28 cellular contexts compared by ENCODE assay signal in the genomic region with DNA sequence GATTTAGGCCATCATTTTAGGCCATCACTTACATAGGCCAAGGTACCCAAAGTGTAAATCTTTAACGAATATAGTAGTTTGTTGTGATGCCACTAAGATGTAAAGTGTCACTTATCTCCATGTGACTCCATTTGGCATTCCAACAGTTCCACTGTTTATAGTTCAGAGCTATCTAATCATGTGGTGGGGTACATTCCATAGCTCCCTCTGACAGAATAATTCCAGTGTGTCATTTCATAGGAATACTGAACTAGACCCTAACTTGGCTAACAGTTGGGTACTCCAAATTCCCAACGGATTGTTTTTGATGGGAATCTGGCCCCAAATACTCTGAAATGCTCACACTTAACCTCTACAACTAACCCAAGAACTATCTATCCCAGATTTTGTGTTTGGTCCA.
DNase-seq lines count a peak whose midpoint lies in the region; ATAC-seq and TF ChIP-seq lines count a peak whose summit lies in the region.
"Had no signal": no experiment of that assay in that cellular context is flagged by ENCODE, and none has a peak within 500 bp of the region (broad histone marks: within the 10 kb centered on the region; RNA-seq: fewer than 3 reads in every experiment).

No MANE protein-coding gene starts in this region.

- no peaks in the 10 kb centered on the region for H4K20me1 ChIP-seq in IMR-90 (ENCODE audit: insufficient read depth, low read length)

- H4K91ac ChIP-seq in IMR-90 (ENCODE audit: insufficient read depth, low read depth, low read length) (peak overlapping the region; percentile 95), mesenchymal stem cell (ENCODE audit: low read length) (no peak overlapping the region)

- no peak overlapping the region for H2AK9ac ChIP-seq in IMR-90 (replicated peaks; ENCODE audit: low read depth, low read length, poor library complexity)

- peak overlapping the region; percentile 94 for H3K4ac ChIP-seq in IMR-90 (ENCODE audit: low read depth, low read length)
- no peak overlapping the region for H3K4ac ChIP-seq in mesenchymal stem cell (ENCODE audit: low read depth in 1 of 2, low read length in 2 of 2)

- peak overlapping the region; percentile 93; the same call in 1 of the 2 replicates for H2AK5ac ChIP-seq in IMR-90 (ENCODE audit: low read depth, low read length)
- H2AK5ac ChIP-seq in mesenchymal stem cell (ENCODE audit: low read length, severe bottlenecking): no peak overlapping the region

- H3K36me3 Mint-ChIP-seq in chondrocyte (ENCODE audit: low read depth): no peaks in the 10 kb centered on the region
- no peaks in the 10 kb centered on the region for H3K36me3 Mint-ChIP-seq in T-cell
- H3K36me3 Mint-ChIP-seq: activated naive CD4-positive, alpha-beta T cell treated with anti-CD3 and anti-CD28 coated beads, Interleukin-2, amount 50 U/mL, for 24 hours; naive thymus-derived CD8-positive, alpha-beta T cell had no signal

- H3K9ac ChIP-seq in IMR-90 (ENCODE audit: low read depth, low read length): peak overlapping the region; percentile 71; the same call in 1 of the 2 replicates
- H3K9ac ChIP-seq in mesenchymal stem cell (ENCODE audit: low read length): no peak overlapping the region

- H3K4me2 ChIP-seq in IMR-90 (ENCODE audit: low read depth, low read length) (no peak overlapping the region; the same call in 1 of the 2 replicates), mesenchymal stem cell (ENCODE audit: low read length, poor library complexity, severe bottlenecking) (no peak overlapping the region)

- H3K56ac ChIP-seq in IMR-90 (ENCODE audit: extremely low read depth, insufficient read depth, low read length): peak overlapping the region; percentile 96

- dilution Hi-C loops in IMR-90 (cut with HindIII; ENCODE audit: low sequenced_read_pairs, unreplicated experiment): no loop called here

- H3K79me1 ChIP-seq in IMR-90 (ENCODE audit: low read depth in 1 of 2, low read length in 2 of 2) (0 out of 4 replicates have a peak, but pooled peaks cover 4 to 6% of the 10 kb centered on the region in 2 experiments), mesenchymal stem cell (replicated peaks; ENCODE audit: low read length, poor library complexity, severe bottlenecking) (no peaks in the 10 kb centered on the region)

- H3K9me3 ChIP-seq in IMR-90 (ENCODE audit: control insufficient read depth, insufficient read depth, low read length) (peaks cover 2% of the 10 kb centered on the region; the same call in 1 of the 2 replicates), mesenchymal stem cell (ENCODE audit: control insufficient read depth, low read length) (no peaks in the 10 kb centered on the region)
- H3K9me3 ChIP-seq: psoas muscle had no signal

- CTCF ChIA-PET in IMR-90 (lab: Yijun Ruan, JAX) (no interaction called here), T-cell (lab: Charles Lee) (no interaction called here)

- no TSS peak for BruUV-seq in IMR-90 (replicated peaks; lab: Mats Ljungman, UMichigan)

- in situ Hi-C loops in IMR-90 (cut with MboI; ENCODE audit: low sequenced_read_pairs): no loop called here

- H3K27ac Mint-ChIP-seq in chondrocyte (ENCODE audit: unreplicated experiment) (peak overlapping the region; percentile 36), T-cell (no peak overlapping the region)
- H3K27ac Mint-ChIP-seq: activated CD4-positive, alpha-beta T cell treated with anti-CD3 and anti-CD28 coated beads, Interleukin-2, amount 10 ng/mL, durations not matched to agents 24 days and 14 days; activated naive CD4-positive, alpha-beta T cell treated with anti-CD3 and anti-CD28 coated beads, Interleukin-2, amount 50 U/mL, for 24 hours; CD4-positive, alpha-beta T cell; naive thymus-derived CD8-positive, alpha-beta T cell had no signal

- no peak for TF ChIP-seq CTCF in IMR-90 (conservative IDR thresholded peaks at IDR 0.05; ENCODE audit: low read depth, low read length)
- no peak for TF ChIP-seq CTCF in chondrocyte (IDR thresholded peaks at IDR 0.05)

- intact Hi-C loops in IMR-90 (cut with micrococcal nuclease): no loop called here

- H2BK15ac ChIP-seq in IMR-90 (ENCODE audit: low read depth, low read length) (peak overlapping the region; percentile 73; the same call in 2 of the 3 replicates), mesenchymal stem cell (ENCODE audit: low read depth, poor library complexity, severe bottlenecking) (no peak overlapping the region)

- H3K27ac ChIP-seq in ACC112 (ENCODE audit: low read depth, low read length) (peak overlapping the region; percentile 8; the same call in 1 of the 2 replicates), IMR-90 (ENCODE audit: insufficient read depth, low read length) (peak overlapping the region; percentile 91), mesenchymal stem cell (ENCODE audit: low read length, poor library complexity, severe bottlenecking) (no peak overlapping the region)
- H3K27ac ChIP-seq: epithelial cell of prostate, psoas muscle had no signal

- peak; percentile 44 for ATAC-seq in IMR-90 (ENCODE audit: low read depth)
- ATAC-seq in GM19467 (IDR thresholded peaks at IDR 0.05; ENCODE audit: unreplicated experiment): no peak
- no peak for ATAC-seq in T-cell (replicated peaks in 1 of 4)
- ATAC-seq in HG03039 (IDR thresholded peaks at IDR 0.05; ENCODE audit: unreplicated experiment): no peak
- ATAC-seq: naive thymus-derived CD8-positive, alpha-beta T cell; psoas muscle had no signal

- no peak overlapping the region for H2BK12ac ChIP-seq in mesenchymal stem cell (ENCODE audit: low read length in 2 of 2)

- H4K5ac ChIP-seq in IMR-90 (ENCODE audit: low read depth, low read length): peak overlapping the region; percentile 96; the same call in 1 of the 2 replicates

- no peak overlapping the region for H2AFZ ChIP-seq in ACC112 (ENCODE audit: low read length, unreplicated experiment)
- H2AFZ ChIP-seq in IMR-90 (replicated peaks; ENCODE audit: low read length, poor library complexity): no peak overlapping the region
- no peak overlapping the region for H2AFZ ChIP-seq in mesenchymal stem cell (ENCODE audit: low read depth, low read length)

- no peak for TF ChIP-seq RAD21 in IMR-90 (IDR thresholded peaks at IDR 0.05; ENCODE audit: low read length)

- H3K27me3 Mint-ChIP-seq in chondrocyte (ENCODE audit: low read depth) (no peaks in the 10 kb centered on the region), T-cell (peaks cover 2 to 13% of the 10 kb centered on the region in 2 donors)
- H3K27me3 Mint-ChIP-seq: activated naive CD4-positive, alpha-beta T cell treated with anti-CD3 and anti-CD28 coated beads, Interleukin-2, amount 50 U/mL, for 24 hours had no signal

- H4K8ac ChIP-seq in IMR-90 (ENCODE audit: low read depth in 2 of 2, low read length in 2 of 2): peak overlapping the region; percentile 87 to 89
- H4K8ac ChIP-seq in mesenchymal stem cell (ENCODE audit: low read length): no peak overlapping the region

- peaks cover 41% of the 10 kb centered on the region for H3K4me1 ChIP-seq in ACC112 (ENCODE audit: control insufficient read depth, insufficient read depth, low read length, unreplicated experiment)
- peaks cover 22% of the 10 kb centered on the region for H3K4me1 ChIP-seq in IMR-90 (ENCODE audit: control insufficient read depth, insufficient read depth, low read length)
- H3K4me1 ChIP-seq in mesenchymal stem cell (ENCODE audit: control insufficient read depth, insufficient read depth, low read depth, low read length): no peaks in the 10 kb centered on the region
- H3K4me1 ChIP-seq: psoas muscle had no signal

- H3K9me3 Mint-ChIP-seq in chondrocyte (ENCODE audit: low read depth): no peaks in the 10 kb centered on the region
- no peaks in the 10 kb centered on the region for H3K9me3 Mint-ChIP-seq in T-cell
- H3K9me3 Mint-ChIP-seq: activated CD4-positive, alpha-beta T cell treated with anti-CD3 and anti-CD28 coated beads, Interleukin-2, amount 10 ng/mL, durations not matched to agents 24 days and 14 days; activated naive CD4-positive, alpha-beta T cell treated with anti-CD3 and anti-CD28 coated beads, Interleukin-2, amount 50 U/mL, for 24 hours; CD4-positive, alpha-beta T cell; naive thymus-derived CD8-positive, alpha-beta T cell had no signal

- DNase-seq in IMR-90: peak; percentile 79
- DNase-seq in chondrocyte (ENCODE audit: low spot score): no peak
- DNase-seq in mesenchymal stem cell: peak; percentile 64
- no peak for DNase-seq in T-cell
- DNase-seq in NCI-H345 (lab: John Stamatoyannopoulos, UW): no peak
- DNase-seq: 8988T; activated CD4-positive, alpha-beta T cell treated with anti-CD3 and anti-CD28 coated beads, Interleukin-2, amount 10 ng/mL, durations not matched to agents 24 days and 14 days; amygdala; CD4-positive, alpha-beta T cell; DND-41; effector memory CD4-positive, alpha-beta T cell; Kasumi-1; kidney glomerular epithelial cell; midbrain; naive thymus-derived CD8-positive, alpha-beta T cell; NCI-H1417 treated with DMSO at 0.1 percent for 48 hours; NCI-H446; NCI-H82; psoas muscle; SHP77 treated with DMSO at 0.1 percent for 48 hours; stimulated activated naive CD4-positive, alpha-beta T cell; SW 1271 had no signal

- H3K23ac ChIP-seq in IMR-90 (ENCODE audit: low read depth, low read length): peak overlapping the region; percentile 66; the same call in 1 of the 2 replicates
- no peak overlapping the region for H3K23ac ChIP-seq in mesenchymal stem cell (ENCODE audit: low read length in 2 of 2)

- H3K4me1 Mint-ChIP-seq in chondrocyte (ENCODE audit: low read depth) (peaks cover 42% of the 10 kb centered on the region), T-cell (no peaks in the 10 kb centered on the region)
- H3K4me1 Mint-ChIP-seq: activated CD4-positive, alpha-beta T cell treated with anti-CD3 and anti-CD28 coated beads, Interleukin-2, amount 10 ng/mL, durations not matched to agents 24 days and 14 days; activated naive CD4-positive, alpha-beta T cell treated with anti-CD3 and anti-CD28 coated beads, Interleukin-2, amount 50 U/mL, for 24 hours; naive thymus-derived CD8-positive, alpha-beta T cell had no signal

- H3K18ac ChIP-seq in IMR-90 (ENCODE audit: low read depth, low read length) (peak overlapping the region; percentile 99), mesenchymal stem cell (ENCODE audit: low read depth in 1 of 2, low read length in 2 of 2) (no peak overlapping the region)

- no peaks in the 10 kb centered on the region for H3K79me2 ChIP-seq in ACC112 (ENCODE audit: control insufficient read depth, insufficient read depth, low read length, unreplicated experiment)

- H2BK120ac ChIP-seq in IMR-90 (ENCODE audit: low read depth, low read length) (peak overlapping the region; percentile 96), mesenchymal stem cell (ENCODE audit: low read depth, low read length) (no peak overlapping the region)

- H2BK5ac ChIP-seq in IMR-90 (ENCODE audit: low read depth, low read length, poor library complexity, severe bottlenecking): peak overlapping the region; percentile 100
- no peak overlapping the region for H2BK5ac ChIP-seq in mesenchymal stem cell (ENCODE audit: low read depth, low read length, poor library complexity, severe bottlenecking)

- H3K14ac ChIP-seq in IMR-90 (replicated peaks; ENCODE audit: low read depth, low read length) (peak overlapping the region; percentile 92), mesenchymal stem cell (ENCODE audit: low read length in 2 of 2) (no peak overlapping the region)

- 0 out of 2 replicates have a peak, but pooled peaks cover 2% of the 10 kb centered on the region for H3K9me1 ChIP-seq in IMR-90 (ENCODE audit: insufficient read depth, low read length)

- peaks cover 4% of the 10 kb centered on the region; the same call in 1 of the 2 replicates for H3K36me3 ChIP-seq in ACC112 (ENCODE audit: insufficient read depth, low read length)
- no peaks in the 10 kb centered on the region for H3K36me3 ChIP-seq in IMR-90 (ENCODE audit: control insufficient read depth, insufficient read depth, low read length)
- H3K36me3 ChIP-seq in mesenchymal stem cell (ENCODE audit: control insufficient read depth in 1 of 2, insufficient read depth in 2 of 2, low read depth in 1 of 2, low read length in 2 of 2): no peaks in the 10 kb centered on the region

- H3K27me3 ChIP-seq in ACC112 (ENCODE audit: insufficient read depth, low read length): no peaks in the 10 kb centered on the region
- no peaks in the 10 kb centered on the region for H3K27me3 ChIP-seq in IMR-90 (ENCODE audit: control insufficient read depth, insufficient read depth, low read length)
- H3K27me3 ChIP-seq in mesenchymal stem cell (ENCODE audit: control insufficient read depth in 1 of 2, insufficient read depth in 1 of 2, low read length in 2 of 2): no peaks in the 10 kb centered on the region

- no peak for TF ChIP-seq POLR2A in IMR-90 (IDR thresholded peaks at IDR 0.05; ENCODE audit: low read depth, low read length)

- H3K4me3 Mint-ChIP-seq in chondrocyte (ENCODE audit: unreplicated experiment) (no peak overlapping the region), T-cell (no peak overlapping the region)
- H3K4me3 Mint-ChIP-seq: activated CD4-positive, alpha-beta T cell treated with anti-CD3 and anti-CD28 coated beads, Interleukin-2, amount 10 ng/mL, durations not matched to agents 24 days and 14 days; activated naive CD4-positive, alpha-beta T cell treated with anti-CD3 and anti-CD28 coated beads, Interleukin-2, amount 50 U/mL, for 24 hours; CD4-positive, alpha-beta T cell; naive thymus-derived CD8-positive, alpha-beta T cell had no signal

- POLR2A ChIA-PET in IMR-90 (lab: Charles Lee; ENCODE audit: unreplicated experiment): interaction anchor here (0.6 to 0.7 kb wide), 3 partner anchors 18 to 154 kb away, joined by 3 to 15 read pairs (median 4); no protein-coding TSS in a partner anchor
- POLR2A ChIA-PET in T-cell (lab: Charles Lee): no interaction called here

- WGBS in IMR-90 (ENCODE audit: extremely low coverage in 2 of 2, insufficient read length in 1 of 2), 2 experiments: no CpG with 5 or more reads among the region's 2 CpGs
- WGBS in mesenchymal stem cell: 0% methylated on average over 1 of the region's 2 CpGs

- peak overlapping the region; percentile 94 for H2BK20ac ChIP-seq in IMR-90 (ENCODE audit: low read depth, low read length)

- H3K4me3 ChIP-seq in ACC112 (ENCODE audit: low read depth, low read length) (no peak overlapping the region), IMR-90 (ENCODE audit: insufficient read depth, low read depth, low read length) (no peak overlapping the region), mesenchymal stem cell (ENCODE audit: insufficient read depth in 1 of 2, low read depth in 1 of 2, low read length in 2 of 2) (no peak overlapping the region)
- H3K4me3 ChIP-seq: coronary artery, psoas muscle had no signal

Comparison
In these comparisons a context has a peak if more than half of its experiments do, and no peak if none do; other contexts are left out.
1. DNase-seq: peak in IMR-90 (single experiment) and mesenchymal stem cell (single experiment); none in chondrocyte (single experiment), T-cell (0 of 34) and NCI-H345 (single experiment).